8 cellular contexts compared by ENCODE assay signal in the genomic region with DNA sequence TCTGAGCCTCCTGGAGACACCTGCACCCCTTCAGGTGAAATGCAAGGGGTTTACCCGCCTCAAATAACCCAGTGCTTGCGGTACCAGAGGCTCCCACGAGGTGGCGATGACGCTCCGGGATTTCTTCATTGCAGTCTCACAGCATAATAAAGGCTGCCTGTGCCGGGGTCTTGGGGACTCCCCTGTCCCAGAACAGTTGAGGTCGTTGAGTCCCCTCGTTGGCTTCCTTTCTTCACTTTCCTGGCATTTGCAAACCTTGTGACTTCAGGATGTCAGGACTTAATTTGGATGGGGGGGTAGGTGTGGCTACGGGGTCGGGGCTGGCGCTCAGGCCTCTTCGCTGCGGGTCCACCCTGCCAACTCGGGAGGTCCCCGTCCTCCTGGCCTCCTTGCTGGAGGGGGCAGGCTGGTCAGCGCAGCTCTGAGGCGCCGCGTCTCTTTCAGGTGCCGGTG. TPM values are rescaled to one million over a fixed set of nuclear protein-coding genes. Genes with fewer than 3 reads are reported as not detected.
DNase-seq lines count a peak whose midpoint lies in the region; ATAC-seq and TF ChIP-seq lines count a peak whose summit lies in the region.

No MANE protein-coding gene starts in this region.

- intact Hi-C loops in left colon (cut with DNase I, micrococcal nuclease) = loop anchor here (5.0 to 10.0 kb wide), 2 partner anchors 80 to 82 kb away; a partner anchor contains a TSS

- peak; percentile 59 for DNase-seq in DMS53 (lab: John Stamatoyannopoulos, UW)
- no peak for DNase-seq in DMS53 treated with DMSO at 0.1 percent for 48 hours (lab: John Stamatoyannopoulos, UW; ENCODE audit: unreplicated experiment)
- peak; percentile 1 for DNase-seq in NCI-H1694 treated with DMSO at 0.1 percent for 48 hours (lab: John Stamatoyannopoulos, UW)
- DNase-seq in activated CD4-positive, alpha-beta T cell treated with anti-CD3 and anti-CD28 coated beads for 1 hour = peak; percentile 76
- peak; percentile 65 to 67 for DNase-seq in cardiac fibroblast (ENCODE audit: low read depth in 2 of 2)
- DNase-seq in left colon = peak in 1 of 2 donors; percentile 78
- DNase-seq in stimulated activated CD4-positive, alpha-beta T cell treated with anti-CD3 and anti-CD28 coated beads, Interleukin-4, amount 100 ng/mL, for 24 hours = peak; percentile 86

- peak; percentile 39 for ATAC-seq in left colon
- no peak for ATAC-seq in GM21360 (IDR thresholded peaks at IDR 0.05; ENCODE audit: unreplicated experiment)

- no peak overlapping the region for H3K4me3 ChIP-seq in cardiac fibroblast (replicated peaks in 1 of 2; ENCODE audit: low read depth in 2 of 2, low read length in 2 of 2)

- TF ChIP-seq CTCF in cardiac fibroblast (IDR thresholded peaks at IDR 0.05; ENCODE audit: low read depth, low read length) = peak; percentile 91

RNA-seq across cellular contexts. Expression of a gene that starts 1.3 kb away (rescaled TPM):
- not detected for total RNA-seq in left colon

RNA-seq across cellular contexts. Expression of a gene that starts 12.4 kb away (rescaled TPM):
- total RNA-seq in left colon = not detected

RNA-seq across cellular contexts. Expression of a gene that starts 37.6 kb away (rescaled TPM):
- total RNA-seq in left colon = 10 to 100 TPM; 11.5 to 12.1 TPM

RNA-seq across cellular contexts. Expression of a gene that starts 43.3 kb away (rescaled TPM):
- total RNA-seq in left colon = 10 to 100 TPM; 46.1 to 81.3 TPM
